Comparison of ENCODE assay signal across 28 cellular contexts in genomic region chr15:56211960-56212550, GRCh38.
"Had no signal": no experiment of that assay in that cellular context is flagged by ENCODE, and none has a peak within 500 bp of the region (broad histone marks: within the 10 kb centered on the region; RNA-seq: fewer than 3 reads in every experiment).

No MANE protein-coding gene starts in this region.

- H3K27ac ChIP-seq: left lung, lower lobe of right lung, pancreas, prostate gland, sigmoid colon, spleen, tibial nerve, uterus had no signal

- H3K27me3 ChIP-seq: left lung, pancreas, sigmoid colon, spleen, tibial nerve, uterus had no signal

- H3K4me1 Mint-ChIP-seq: nephron, neural crest cell had no signal

- H3K9me3 ChIP-seq: pancreas, prostate gland, sigmoid colon, uterus had no signal

- H3K36me3 ChIP-seq: left lung, lower lobe of right lung, pancreas, prostate gland, sigmoid colon, uterus had no signal

- H3K4me3 Mint-ChIP-seq: mesothelial cell of epicardium; nephron; neural crest cell; stimulated activated effector memory CD8-positive, alpha-beta T cell treated with anti-CD3 and anti-CD28 coated beads, Interleukin-12 subunit alpha, Interleukin-12 subunit beta, amount 100 ng/mL, for 72 hours; stimulated activated naive CD8-positive, alpha-beta T cell treated with anti-CD3 and anti-CD28 coated beads, Interleukin-15, amount 100 ng/mL, for 72 hours; type B pancreatic cell had no signal

- H3K27ac Mint-ChIP-seq: mesothelial cell of epicardium; nephron; stimulated activated effector memory CD8-positive, alpha-beta T cell treated with anti-CD3 and anti-CD28 coated beads, Interleukin-12 subunit alpha, Interleukin-12 subunit beta, amount 100 ng/mL, for 72 hours; stimulated activated naive CD8-positive, alpha-beta T cell treated with anti-CD3 and anti-CD28 coated beads, Interleukin-15, amount 100 ng/mL, for 72 hours; type B pancreatic cell had no signal

- DNase-seq: hippocampal formation; kidney glomerular epithelial cell; left cardiac atrium; left lung; lower lobe of right lung; mammary epithelial cell; mesendoderm; naive thymus-derived CD4-positive, alpha-beta T cell; nucleus accumbens; pancreas; posterior cingulate gyrus; retina; right cardiac atrium; sigmoid colon; small intestine; spleen; stimulated activated CD4-positive, alpha-beta T cell treated with anti-CD3 and anti-CD28 coated beads, Interleukin-4, amount 100 ng/mL, for 24 hours; stimulated activated naive CD4-positive, alpha-beta T cell treated with Interleukin-2 at 50 U/mL for 16 hours; stimulated activated naive CD8-positive, alpha-beta T cell treated with anti-CD3 and anti-CD28 coated beads, Interleukin-15, amount 100 ng/mL, for 72 hours; substantia nigra; uterus had no signal

- H3K4me3 ChIP-seq: left lung, lower lobe of right lung, pancreas, prostate gland, sigmoid colon, spleen, tibial nerve, uterus had no signal

- H3K4me1 ChIP-seq: prostate gland, uterus had no signal

- H3K27me3 Mint-ChIP-seq: naive thymus-derived CD4-positive, alpha-beta T cell; stimulated activated naive CD8-positive, alpha-beta T cell treated with anti-CD3 and anti-CD28 coated beads, Interleukin-15, amount 100 ng/mL, for 72 hours; type B pancreatic cell had no signal

- H3K36me3 Mint-ChIP-seq: stimulated activated effector memory CD8-positive, alpha-beta T cell treated with anti-CD3 and anti-CD28 coated beads, Interleukin-12 subunit alpha, Interleukin-12 subunit beta, amount 100 ng/mL, for 72 hours had no signal

- ATAC-seq: left cardiac atrium; left lung; lower lobe of right lung; naive thymus-derived CD4-positive, alpha-beta T cell; pancreas; right cardiac atrium; stimulated activated effector memory CD8-positive, alpha-beta T cell treated with anti-CD3 and anti-CD28 coated beads, Interleukin-12 subunit alpha, Interleukin-12 subunit beta, amount 100 ng/mL, for 72 hours; stimulated activated naive CD8-positive, alpha-beta T cell treated with anti-CD3 and anti-CD28 coated beads, Interleukin-15, amount 100 ng/mL, for 72 hours had no signal
